ENCODE assay signal across 13 cellular contexts in the genomic region with DNA sequence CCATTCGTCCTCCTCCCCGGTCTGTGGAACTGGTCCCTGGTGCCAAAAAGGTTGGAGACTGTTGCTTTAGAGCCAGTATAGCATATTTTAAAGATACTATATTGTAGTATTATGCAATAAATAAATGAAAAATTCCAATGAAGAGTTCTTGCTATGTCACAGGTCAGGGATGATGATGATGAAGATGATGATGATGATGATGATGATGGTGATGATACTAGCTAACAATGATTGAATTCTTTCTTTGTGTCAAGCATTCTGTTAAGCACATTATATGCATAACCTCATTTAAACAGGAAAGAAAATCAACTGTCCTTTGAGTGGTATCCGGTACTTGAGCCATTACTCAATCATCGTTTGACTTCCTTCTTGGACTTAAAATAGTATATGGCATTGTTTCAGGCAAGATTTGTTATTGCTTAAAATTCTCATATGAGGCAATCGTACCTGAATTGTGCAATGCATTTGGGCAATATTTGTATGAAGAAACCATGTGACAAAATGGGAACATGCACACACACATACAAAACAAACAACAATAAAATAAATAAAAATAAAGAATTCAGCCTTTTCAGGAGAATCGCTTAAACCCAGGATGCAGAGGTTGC. TPM values are rescaled to one million over a fixed set of nuclear protein-coding genes. Genes with fewer than 3 reads are reported as not detected.
DNase-seq lines count a peak whose midpoint lies in the region; ATAC-seq and TF ChIP-seq lines count a peak whose summit lies in the region.
"Had no signal": no experiment of that assay in that cellular context is flagged by ENCODE, and none has a peak within 500 bp of the region (broad histone marks: within the 10 kb centered on the region; RNA-seq: fewer than 3 reads in every experiment).

No MANE protein-coding gene starts in this region.

- no peak overlapping the region for H3K9ac ChIP-seq in liver (ENCODE audit: low read depth in 1 of 2, low read length in 2 of 2)
- H3K9ac ChIP-seq: parathyroid adenoma had no signal

- no peak overlapping the region for H3K4me3 Mint-ChIP-seq in dendritic cell treated with granulocyte-macrophage colony-stimulating factor and Interleukin-4, amounts not matched to agents 40 ng/mL and 50 ng/mL, for 4 days
- H3K4me3 Mint-ChIP-seq: stimulated activated naive CD8-positive, alpha-beta T cell treated with anti-CD3 and anti-CD28 coated beads, Interleukin-15, Interleukin-2, amounts not matched to agents 100 ng/mL and 50 ng/mL, for 24 hours; T-cell had no signal

- TF ChIP-seq CTCF in NB4 (IDR thresholded peaks at IDR 0.05; ENCODE audit: low read depth, low read length) (no peak), liver (IDR thresholded peaks at IDR 0.05; ENCODE audit: low read depth, low read length, missing input control) (no peak), upper lobe of right lung (IDR thresholded peaks at IDR 0.05) (no peak)

- TF ChIP-seq POLR2A in NB4 (IDR thresholded peaks at IDR 0.05; ENCODE audit: extremely low read depth, insufficient read length), result no peak

- peaks cover 38% of the 10 kb centered on the region for H3K9me3 Mint-ChIP-seq in dendritic cell treated with granulocyte-macrophage colony-stimulating factor and Interleukin-4, amounts not matched to agents 40 ng/mL and 50 ng/mL, for 4 days

- 44% methylated on average over 6 of the region's 6 CpGs for WGBS in liver

- H3K9me3 ChIP-seq in liver (ENCODE audit: control insufficient read depth in 4 of 4, low read length in 3 of 4) (no peaks in the 10 kb centered on the region), upper lobe of right lung (no peaks in the 10 kb centered on the region)

- H3K27ac Mint-ChIP-seq in dendritic cell treated with granulocyte-macrophage colony-stimulating factor and Interleukin-4, amounts not matched to agents 40 ng/mL and 50 ng/mL, for 4 days, result peak overlapping the region; percentile 55
- H3K27ac Mint-ChIP-seq: stimulated activated naive CD8-positive, alpha-beta T cell treated with anti-CD3 and anti-CD28 coated beads, Interleukin-15, Interleukin-2, amounts not matched to agents 100 ng/mL and 50 ng/mL, for 24 hours; T-cell had no signal

- DNase-seq in NB4 (ENCODE audit: low read depth) (peak; percentile 93), upper lobe of right lung (no peak), H4 (ENCODE audit: low spot score) (no peak)
- DNase-seq: activated CD4-positive, alpha-beta T cell treated with anti-CD3 and anti-CD28 coated beads, Interleukin-2, amount 50 U/mL, for 4 hours; NCI-H1436 treated with DMSO at 0.1 percent for 48 hours; stimulated activated CD4-positive, alpha-beta T cell treated with anti-CD3 and anti-CD28 coated beads, Interleukin-4, amount 100 ng/mL, for 4 hours; T-cell had no signal

- H3K36me3 ChIP-seq in liver (ENCODE audit: control insufficient read depth in 4 of 4, insufficient read depth in 3 of 4, low read depth in 1 of 4, low read length in 3 of 4), result no peaks in the 10 kb centered on the region
- no peaks in the 10 kb centered on the region for H3K36me3 ChIP-seq in upper lobe of right lung

- H3K27ac ChIP-seq in liver (ENCODE audit: low read depth in 1 of 2, low read length in 2 of 2) (peak overlapping the region in 1 of 2 donors; percentile 20), upper lobe of right lung (peak overlapping the region; percentile 67)
- H3K27ac ChIP-seq: parathyroid adenoma had no signal

- peaks cover 14% of the 10 kb centered on the region for H3K36me3 Mint-ChIP-seq in dendritic cell treated with granulocyte-macrophage colony-stimulating factor and Interleukin-4, amounts not matched to agents 40 ng/mL and 50 ng/mL, for 4 days (ENCODE audit: low read depth)
- H3K36me3 Mint-ChIP-seq: T-cell had no signal

- H3K27me3 ChIP-seq in liver (ENCODE audit: control insufficient read depth in 4 of 4, insufficient read depth in 4 of 4, low read length in 3 of 4), result no peaks in the 10 kb centered on the region
- H3K27me3 ChIP-seq in upper lobe of right lung, result no peaks in the 10 kb centered on the region

- intact Hi-C loops in dendritic cell treated with granulocyte-macrophage colony-stimulating factor and Interleukin-4, amounts not matched to agents 40 ng/mL and 50 ng/mL, for 4 days (cut with micrococcal nuclease), result no loop called here
- intact Hi-C loops in upper lobe of right lung (cut with DNase I), result no loop called here

- TF ChIP-seq RAD21 in liver (IDR thresholded peaks at IDR 0.05), result peak; percentile 30 to 41

- peaks cover 56% of the 10 kb centered on the region for H3K4me1 Mint-ChIP-seq in dendritic cell treated with granulocyte-macrophage colony-stimulating factor and Interleukin-4, amounts not matched to agents 40 ng/mL and 50 ng/mL, for 4 days (ENCODE audit: low read depth)
- H3K4me1 Mint-ChIP-seq: T-cell had no signal

- H3K4me3 ChIP-seq in NB4 (ENCODE audit: low read depth, low read length), result no peak overlapping the region
- H3K4me3 ChIP-seq in liver (ENCODE audit: low read depth in 1 of 3, low read length in 3 of 3), result no peak overlapping the region
- no peak overlapping the region for H3K4me3 ChIP-seq in upper lobe of right lung

- no peaks in the 10 kb centered on the region for H3K27me3 Mint-ChIP-seq in dendritic cell treated with granulocyte-macrophage colony-stimulating factor and Interleukin-4, amounts not matched to agents 40 ng/mL and 50 ng/mL, for 4 days
- H3K27me3 Mint-ChIP-seq: stimulated activated naive CD8-positive, alpha-beta T cell treated with anti-CD3 and anti-CD28 coated beads, Interleukin-15, Interleukin-2, amounts not matched to agents 100 ng/mL and 50 ng/mL, for 24 hours had no signal

- ATAC-seq in upper lobe of right lung (peak; percentile 80), GM18907 (IDR thresholded peaks at IDR 0.05; ENCODE audit: unreplicated experiment) (no peak), GM18520 (IDR thresholded peaks at IDR 0.05; ENCODE audit: unreplicated experiment) (no peak)
- ATAC-seq: T-cell had no signal

- H3K4me1 ChIP-seq in liver (ENCODE audit: control insufficient read depth in 4 of 4, insufficient read depth in 4 of 4, low read length in 3 of 4) (peaks cover 0 to 8% (median 3%) of the 10 kb centered on the region in 4 donors), upper lobe of right lung (peaks cover 31% of the 10 kb centered on the region)
- H3K4me1 ChIP-seq: parathyroid adenoma had no signal

TF ChIP-seq in liver, 16 proteins besides CTCF, POLR2A, EP300 and RAD21 (continues in another document):
- TF ChIP-seq SP1 (IDR thresholded peaks at IDR 0.05) (peak; percentile 49), TAF1 (conservative IDR thresholded peaks at IDR 0.05) (no peak), HNF4G (IDR thresholded peaks at IDR 0.05) (no peak), HNF4A (conservative IDR thresholded peaks at IDR 0.05) (peak; percentile 72 to 84), YY1 (IDR thresholded peaks at IDR 0.05) (peak; percentile 49), GABPA (IDR thresholded peaks at IDR 0.05 in 1 of 2, conservative IDR thresholded peaks at IDR 0.05 in 1 of 2) (peak; percentile 26 to 38), JUND (IDR thresholded peaks at IDR 0.05) (peak; percentile 61 to 77)
- TF ChIP-seq, protein P1, sequence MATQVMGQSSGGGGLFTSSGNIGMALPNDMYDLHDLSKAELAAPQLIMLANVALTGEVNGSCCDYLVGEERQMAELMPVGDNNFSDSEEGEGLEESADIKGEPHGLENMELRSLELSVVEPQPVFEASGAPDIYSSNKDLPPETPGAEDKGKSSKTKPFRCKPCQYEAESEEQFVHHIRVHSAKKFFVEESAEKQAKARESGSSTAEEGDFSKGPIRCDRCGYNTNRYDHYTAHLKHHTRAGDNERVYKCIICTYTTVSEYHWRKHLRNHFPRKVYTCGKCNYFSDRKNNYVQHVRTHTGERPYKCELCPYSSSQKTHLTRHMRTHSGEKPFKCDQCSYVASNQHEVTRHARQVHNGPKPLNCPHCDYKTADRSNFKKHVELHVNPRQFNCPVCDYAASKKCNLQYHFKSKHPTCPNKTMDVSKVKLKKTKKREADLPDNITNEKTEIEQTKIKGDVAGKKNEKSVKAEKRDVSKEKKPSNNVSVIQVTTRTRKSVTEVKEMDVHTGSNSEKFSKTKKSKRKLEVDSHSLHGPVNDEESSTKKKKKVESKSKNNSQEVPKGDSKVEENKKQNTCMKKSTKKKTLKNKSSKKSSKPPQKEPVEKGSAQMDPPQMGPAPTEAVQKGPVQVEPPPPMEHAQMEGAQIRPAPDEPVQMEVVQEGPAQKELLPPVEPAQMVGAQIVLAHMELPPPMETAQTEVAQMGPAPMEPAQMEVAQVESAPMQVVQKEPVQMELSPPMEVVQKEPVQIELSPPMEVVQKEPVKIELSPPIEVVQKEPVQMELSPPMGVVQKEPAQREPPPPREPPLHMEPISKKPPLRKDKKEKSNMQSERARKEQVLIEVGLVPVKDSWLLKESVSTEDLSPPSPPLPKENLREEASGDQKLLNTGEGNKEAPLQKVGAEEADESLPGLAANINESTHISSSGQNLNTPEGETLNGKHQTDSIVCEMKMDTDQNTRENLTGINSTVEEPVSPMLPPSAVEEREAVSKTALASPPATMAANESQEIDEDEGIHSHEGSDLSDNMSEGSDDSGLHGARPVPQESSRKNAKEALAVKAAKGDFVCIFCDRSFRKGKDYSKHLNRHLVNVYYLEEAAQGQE (IDR thresholded peaks at IDR 0.05), result peak; percentile 23
- TF ChIP-seq, protein P2, sequence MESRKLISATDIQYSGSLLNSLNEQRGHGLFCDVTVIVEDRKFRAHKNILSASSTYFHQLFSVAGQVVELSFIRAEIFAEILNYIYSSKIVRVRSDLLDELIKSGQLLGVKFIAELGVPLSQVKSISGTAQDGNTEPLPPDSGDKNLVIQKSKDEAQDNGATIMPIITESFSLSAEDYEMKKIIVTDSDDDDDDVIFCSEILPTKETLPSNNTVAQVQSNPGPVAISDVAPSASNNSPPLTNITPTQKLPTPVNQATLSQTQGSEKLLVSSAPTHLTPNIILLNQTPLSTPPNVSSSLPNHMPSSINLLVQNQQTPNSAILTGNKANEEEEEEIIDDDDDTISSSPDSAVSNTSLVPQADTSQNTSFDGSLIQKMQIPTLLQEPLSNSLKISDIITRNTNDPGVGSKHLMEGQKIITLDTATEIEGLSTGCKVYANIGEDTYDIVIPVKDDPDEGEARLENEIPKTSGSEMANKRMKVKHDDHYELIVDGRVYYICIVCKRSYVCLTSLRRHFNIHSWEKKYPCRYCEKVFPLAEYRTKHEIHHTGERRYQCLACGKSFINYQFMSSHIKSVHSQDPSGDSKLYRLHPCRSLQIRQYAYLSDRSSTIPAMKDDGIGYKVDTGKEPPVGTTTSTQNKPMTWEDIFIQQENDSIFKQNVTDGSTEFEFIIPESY (IDR thresholded peaks at IDR 0.05), result peak; percentile 46
- TF ChIP-seq, protein P3, sequence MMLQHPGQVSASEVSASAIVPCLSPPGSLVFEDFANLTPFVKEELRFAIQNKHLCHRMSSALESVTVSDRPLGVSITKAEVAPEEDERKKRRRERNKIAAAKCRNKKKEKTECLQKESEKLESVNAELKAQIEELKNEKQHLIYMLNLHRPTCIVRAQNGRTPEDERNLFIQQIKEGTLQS (IDR thresholded peaks at IDR 0.05), result peak; percentile 62

RNA-seq across cellular contexts. Expression of a gene that starts 22.8 kb away (rescaled TPM):
- 10 to 100 TPM in 1 of 2 donors, 1 to 10 TPM in 1; 6.8 to 15.6 TPM for total RNA-seq in liver
- 1 to 10 TPM; 2.9 to 5.6 TPM for polyA plus RNA-seq in liver
- total RNA-seq in upper lobe of right lung, result 94.0 TPM
- total RNA-seq in H4 (2014; rRNA removed; shearing (Covaris generic)), result not detected in 2 replicates
